In the genomic region with DNA sequence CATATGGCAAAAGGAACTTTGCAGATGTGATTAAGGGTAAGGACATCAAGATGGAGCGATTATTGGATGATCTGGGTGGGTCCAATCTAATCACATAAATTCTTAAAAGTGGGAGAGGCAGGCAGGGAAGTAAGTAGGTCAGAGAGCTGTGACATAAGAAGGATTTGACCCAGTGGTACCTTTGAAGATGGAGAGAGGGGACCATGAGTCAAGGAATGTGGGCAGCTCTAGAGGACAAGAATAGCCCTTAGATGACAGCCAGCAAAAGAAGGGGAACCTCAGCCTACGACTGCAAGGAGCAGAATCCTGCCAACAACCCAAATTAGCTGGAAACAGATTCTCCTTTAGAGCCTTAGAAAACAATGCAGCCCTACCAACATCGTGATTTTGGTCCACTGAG, we compare ENCODE assay signal across 26 cellular contexts. TPM values are rescaled to one million over a fixed set of nuclear protein-coding genes. Genes with fewer than 3 reads are reported as not detected.
"Had no signal": no experiment of that assay in that cellular context is flagged by ENCODE, and none has a peak within 500 bp of the region (broad histone marks: within the 10 kb centered on the region; RNA-seq: fewer than 3 reads in every experiment).

No MANE protein-coding gene starts in this region.

- H3K4me3 ChIP-seq: gastrocnemius medialis, lung, mucosa of descending colon, neural progenitor cell, prostate gland, smooth muscle cell, suprapubic skin, thyroid gland, upper lobe of left lung, uterus had no signal

- ATAC-seq: effector memory CD8-positive, alpha-beta T cell; gastrocnemius medialis; naive thymus-derived CD4-positive, alpha-beta T cell; right cardiac atrium; stimulated activated naive CD8-positive, alpha-beta T cell treated with anti-CD3 and anti-CD28 coated beads, Interleukin-15, amount 100 ng/mL, for 72 hours had no signal

- H3K4me1 ChIP-seq: prostate gland had no signal

- H2AFZ ChIP-seq: neural progenitor cell had no signal

- H3K27me3 ChIP-seq: gastrocnemius medialis, neural progenitor cell, suprapubic skin, thyroid gland, upper lobe of left lung, uterus had no signal

- H3K4me2 ChIP-seq: neural progenitor cell, smooth muscle cell had no signal

- H3K9me3 ChIP-seq: gastrocnemius medialis, mucosa of descending colon, prostate gland, suprapubic skin, thyroid gland, upper lobe of left lung, uterus had no signal

- H3K36me3 ChIP-seq: gastrocnemius medialis, prostate gland, uterus had no signal

- H3K9ac ChIP-seq: neural progenitor cell had no signal

- H3K27ac ChIP-seq: gastrocnemius medialis, neural progenitor cell, prostate gland, suprapubic skin, thyroid gland had no signal

- DNase-seq: caudate nucleus; cerebellar nuclear complex; cortex of kidney; effector memory CD8-positive, alpha-beta T cell; erythroblast; gastrocnemius medialis; glutamatergic neuron; mucosa of descending colon; naive thymus-derived CD4-positive, alpha-beta T cell; right cardiac atrium; stimulated activated CD4-positive, alpha-beta T cell treated with anti-CD3 and anti-CD28 coated beads, Interleukin-12 subunit alpha, Interleukin-12 subunit beta, amount 100 ng/mL, for 4 hours; stimulated activated CD4-positive, alpha-beta T cell treated with anti-CD3 and anti-CD28 coated beads, Interleukin-1b, Interleukin-23, amount 100 ng/mL, for 48 hours; stimulated activated CD4-positive, alpha-beta T cell treated with anti-CD3 and anti-CD28 coated beads, Interleukin-4, amount 100 ng/mL, for 1 hour; stimulated activated CD8-positive, alpha-beta memory T cell treated with anti-CD3 and anti-CD28 coated beads, Interleukin-4, amount 100 ng/mL, for 48 hours; stimulated activated naive CD4-positive, alpha-beta T cell; stimulated activated naive CD8-positive, alpha-beta T cell treated with anti-CD3 and anti-CD28 coated beads, Interleukin-15, amount 100 ng/mL, for 72 hours; thyroid gland; upper lobe of left lung; uterus had no signal

- FAIRE-seq: endometrium, keratinocyte had no signal

RNA-seq across cellular contexts. Expression of a gene that starts 34.5 kb away (rescaled TPM):
- total RNA-seq: naive thymus-derived CD4-positive, alpha-beta T cell had no signal
